ENCODE assay signal across 28 cellular contexts in the genomic region with DNA sequence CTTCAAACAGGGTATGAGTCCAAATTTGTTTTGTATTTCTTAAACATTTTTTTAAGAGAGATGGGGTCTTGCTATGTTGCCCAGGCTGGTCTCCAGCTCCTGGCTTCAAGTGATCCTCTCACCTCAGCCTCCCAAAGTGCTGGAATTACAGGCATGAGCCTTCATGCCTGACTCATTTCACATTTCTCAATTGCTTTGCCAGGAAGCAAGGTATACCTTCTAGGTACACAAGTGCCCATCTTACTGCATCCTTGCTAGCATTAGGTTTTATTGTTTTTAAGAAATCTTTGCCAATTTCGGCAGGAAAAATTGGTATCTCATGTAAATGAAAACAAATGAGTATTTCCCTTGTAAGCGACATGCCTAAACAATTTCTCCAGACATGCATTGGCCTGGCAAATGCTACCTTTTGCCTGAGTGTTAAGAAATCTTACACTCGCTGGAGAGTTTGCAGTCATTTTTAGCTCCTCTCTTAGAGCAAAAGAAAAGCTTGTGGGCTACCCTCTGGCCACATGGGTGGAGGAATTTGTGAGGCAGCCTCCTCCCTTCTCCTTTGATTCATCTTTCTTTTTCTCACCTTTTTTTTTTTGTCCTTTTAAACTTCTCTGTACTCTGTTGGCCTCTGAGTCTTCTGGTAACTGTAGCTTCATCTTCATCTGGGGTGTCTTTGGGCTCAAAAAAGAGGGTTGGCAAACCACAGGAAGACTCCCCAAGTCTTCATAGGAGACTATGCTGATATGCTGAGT. TPM values are rescaled to one million over a fixed set of nuclear protein-coding genes. Genes with fewer than 3 reads are reported as not detected.
DNase-seq lines count a peak whose midpoint lies in the region; ATAC-seq and TF ChIP-seq lines count a peak whose summit lies in the region.
"Had no signal": no experiment of that assay in that cellular context is flagged by ENCODE, and none has a peak within 500 bp of the region (broad histone marks: within the 10 kb centered on the region; RNA-seq: fewer than 3 reads in every experiment).

No MANE protein-coding gene starts in this region.

- TF ChIP-seq POLR2A in breast epithelium (IDR thresholded peaks at IDR 0.05), result no peak

- no peak overlapping the region for H3K27ac ChIP-seq in CD8-positive, alpha-beta T cell (ENCODE audit: low read depth, low read length)
- no peak overlapping the region for H3K27ac ChIP-seq in WERI-Rb-1
- no peak overlapping the region for H3K27ac ChIP-seq in breast epithelium
- H3K27ac ChIP-seq: C4-2B, ovary, SJSA1, VCaP had no signal

- POLR2A ChIA-PET in CD8-positive, alpha-beta T cell (lab: Charles Lee), result no interaction called here
- POLR2A ChIA-PET in activated CD4-positive, alpha-beta memory T cell treated with anti-CD3 and anti-CD28 coated beads, Interleukin-2, amount 10 ng/mL, durations not matched to agents 7 days and 5 days (lab: Charles Lee), result interaction anchor here (0.9 to 2.1 kb wide), 3 partner anchors 11 to 28 kb away, joined by 3 to 7 read pairs (median 4); no protein-coding TSS in a partner anchor
- POLR2A ChIA-PET in naive thymus-derived CD8-positive, alpha-beta T cell (lab: Charles Lee), result interaction anchor here (0.6 kb wide), 1 partner anchor 65 kb away, joined by 4 read pairs; no protein-coding TSS in a partner anchor

- TF ChIP-seq CTCF in CD8-positive, alpha-beta T cell (IDR thresholded peaks at IDR 0.05), result no peak
- TF ChIP-seq CTCF in WERI-Rb-1 (IDR thresholded peaks at IDR 0.05; ENCODE audit: low read depth, low read length) (no peak), breast epithelium (IDR thresholded peaks at IDR 0.05) (no peak)

- no peak overlapping the region for H3K4me3 Mint-ChIP-seq in activated CD8-positive, alpha-beta memory T cell treated with anti-CD3 and anti-CD28 coated beads, Interleukin-2, amount 10 ng/mL, durations not matched to agents 7 days and 5 days
- peak overlapping the region; percentile 47 for H3K4me3 Mint-ChIP-seq in CD8-positive, alpha-beta T cell
- H3K4me3 Mint-ChIP-seq in activated CD4-positive, alpha-beta memory T cell treated with anti-CD3 and anti-CD28 coated beads, Interleukin-2, amount 10 ng/mL, durations not matched to agents 7 days and 5 days, result no peak overlapping the region
- H3K4me3 Mint-ChIP-seq in naive thymus-derived CD8-positive, alpha-beta T cell, result peak overlapping the region in 9 of 10 donors; percentile 9 to 80 (median 52)
- H3K4me3 Mint-ChIP-seq: nephron had no signal

- H3K27me3 Mint-ChIP-seq in activated CD8-positive, alpha-beta memory T cell treated with anti-CD3 and anti-CD28 coated beads, Interleukin-2, amount 10 ng/mL, durations not matched to agents 7 days and 5 days, result peaks cover 2% of the 10 kb centered on the region
- H3K27me3 Mint-ChIP-seq in CD8-positive, alpha-beta T cell (ENCODE audit: low read depth), result no peaks in the 10 kb centered on the region
- no peaks in the 10 kb centered on the region for H3K27me3 Mint-ChIP-seq in activated CD4-positive, alpha-beta memory T cell treated with anti-CD3 and anti-CD28 coated beads, Interleukin-2, amount 10 ng/mL, durations not matched to agents 7 days and 5 days
- no peaks in the 10 kb centered on the region for H3K27me3 Mint-ChIP-seq in naive thymus-derived CD8-positive, alpha-beta T cell

- peaks cover 39% of the 10 kb centered on the region for H3K4me1 ChIP-seq in CD8-positive, alpha-beta T cell (ENCODE audit: insufficient read depth, low read length)
- H3K4me1 ChIP-seq in breast epithelium, result no peaks in the 10 kb centered on the region
- H3K4me1 ChIP-seq: SJSA1 had no signal

- H3K36me3 Mint-ChIP-seq in activated CD8-positive, alpha-beta memory T cell treated with anti-CD3 and anti-CD28 coated beads, Interleukin-2, amount 10 ng/mL, durations not matched to agents 7 days and 5 days, result peaks cover 11% of the 10 kb centered on the region
- H3K36me3 Mint-ChIP-seq in CD8-positive, alpha-beta T cell, result no peaks in the 10 kb centered on the region
- peaks cover 12% of the 10 kb centered on the region for H3K36me3 Mint-ChIP-seq in activated CD4-positive, alpha-beta memory T cell treated with anti-CD3 and anti-CD28 coated beads, Interleukin-2, amount 10 ng/mL, durations not matched to agents 7 days and 5 days (ENCODE audit: low read depth)
- peaks cover 0 to 2% (median 0%) of the 10 kb centered on the region in 3 donors for H3K36me3 Mint-ChIP-seq in naive thymus-derived CD8-positive, alpha-beta T cell

- peak; percentile 72 for DNase-seq in activated CD8-positive, alpha-beta memory T cell treated with anti-CD3 and anti-CD28 coated beads, Interleukin-2, amount 10 ng/mL, durations not matched to agents 7 days and 5 days
- DNase-seq in activated CD8-positive, alpha-beta memory T cell treated with anti-CD3 and anti-CD28 coated beads, Interleukin-2, amount 50 U/mL, for 4 hours, result no peak
- DNase-seq in CD8-positive, alpha-beta T cell, result no peak
- DNase-seq in activated CD4-positive, alpha-beta memory T cell treated with anti-CD3 and anti-CD28 coated beads, Interleukin-2, amount 10 ng/mL, durations not matched to agents 7 days and 5 days, result peak; percentile 39
- peak in 1 of 10 donors; percentile 14 for DNase-seq in naive thymus-derived CD8-positive, alpha-beta T cell
- DNase-seq in globus pallidus (ENCODE audit: low spot score) (no peak), WERI-Rb-1 (no peak), breast epithelium (ENCODE audit: low spot score in 2 of 2) (no peak)
- DNase-seq: activated effector memory CD4-positive, alpha-beta T cell treated with Interleukin-2 at 50 U/mL for 16 hours; anterior cingulate cortex; dermis blood vessel endothelial cell; GOT3; head of caudate nucleus; left colon; NCI-H1436; NCI-H510A; ovary; stimulated activated CD4-positive, alpha-beta T cell treated with anti-CD3 and anti-CD28 coated beads, Interleukin-12 subunit alpha, Interleukin-12 subunit beta, amount 100 ng/mL, for 4 hours had no signal

- H3K9me3 Mint-ChIP-seq in activated CD8-positive, alpha-beta memory T cell treated with anti-CD3 and anti-CD28 coated beads, Interleukin-2, amount 10 ng/mL, durations not matched to agents 7 days and 5 days (ENCODE audit: low read depth), result peaks cover 3% of the 10 kb centered on the region
- H3K9me3 Mint-ChIP-seq in CD8-positive, alpha-beta T cell, result no peaks in the 10 kb centered on the region
- H3K9me3 Mint-ChIP-seq in activated CD4-positive, alpha-beta memory T cell treated with anti-CD3 and anti-CD28 coated beads, Interleukin-2, amount 10 ng/mL, durations not matched to agents 7 days and 5 days, result peaks cover 6% of the 10 kb centered on the region
- peaks cover 0 to 2% (median 0%) of the 10 kb centered on the region in 9 donors for H3K9me3 Mint-ChIP-seq in naive thymus-derived CD8-positive, alpha-beta T cell
- H3K9me3 Mint-ChIP-seq: nephron had no signal

- no peaks in the 10 kb centered on the region for H3K36me3 ChIP-seq in CD8-positive, alpha-beta T cell (ENCODE audit: insufficient read depth, low read length)
- no peaks in the 10 kb centered on the region for H3K36me3 ChIP-seq in WERI-Rb-1
- no peaks in the 10 kb centered on the region for H3K36me3 ChIP-seq in breast epithelium
- H3K36me3 ChIP-seq: ovary, SJSA1 had no signal

- CTCF ChIA-PET in activated CD8-positive, alpha-beta memory T cell treated with anti-CD3 and anti-CD28 coated beads, Interleukin-2, amount 10 ng/mL, durations not matched to agents 7 days and 5 days (lab: Charles Lee), result interaction anchor here (0.7 to 7.2 kb wide), 7 partner anchors 11 to 32 kb away, joined by 3 to 41 read pairs (median 4); a partner anchor contains a TSS
- CTCF ChIA-PET in CD8-positive, alpha-beta T cell (lab: Charles Lee), result interaction anchor here (0.6 to 2.0 kb wide), 5 partner anchors 12 to 1499 kb away, joined by 3 to 9 read pairs (median 5); no protein-coding TSS in a partner anchor
- CTCF ChIA-PET in activated CD4-positive, alpha-beta memory T cell treated with anti-CD3 and anti-CD28 coated beads, Interleukin-2, amount 10 ng/mL, durations not matched to agents 7 days and 5 days (lab: Charles Lee), result interaction anchor here (0.8 to 3.0 kb wide), 8 partner anchors 10 to 323 kb away, joined by 3 to 15 read pairs (median 4); no protein-coding TSS in a partner anchor

- H3K27me3 ChIP-seq in CD8-positive, alpha-beta T cell (ENCODE audit: insufficient read depth, low read length), result no peaks in the 10 kb centered on the region
- H3K27me3 ChIP-seq in WERI-Rb-1 (ENCODE audit: insufficient read depth, low read depth, severe bottlenecking) (peaks cover 55% of the 10 kb centered on the region), breast epithelium (peaks cover 0 to 32% of the 10 kb centered on the region in 2 donors)
- H3K27me3 ChIP-seq: ovary, SJSA1 had no signal

- intact Hi-C loops in CD8-positive, alpha-beta T cell (cut with DNase I, micrococcal nuclease), result no loop called here
- intact Hi-C loops in breast epithelium (cut with DNase I; ENCODE audit: low total_unique reads), result no loop called here

- H3K27ac Mint-ChIP-seq in activated CD8-positive, alpha-beta memory T cell treated with anti-CD3 and anti-CD28 coated beads, Interleukin-2, amount 10 ng/mL, durations not matched to agents 7 days and 5 days, result peak overlapping the region; percentile 78
- peak overlapping the region; percentile 65 for H3K27ac Mint-ChIP-seq in CD8-positive, alpha-beta T cell
- H3K27ac Mint-ChIP-seq in activated CD4-positive, alpha-beta memory T cell treated with anti-CD3 and anti-CD28 coated beads, Interleukin-2, amount 10 ng/mL, durations not matched to agents 7 days and 5 days, result peak overlapping the region; percentile 77
- H3K27ac Mint-ChIP-seq in naive thymus-derived CD8-positive, alpha-beta T cell, result peak overlapping the region in 9 of 10 donors; percentile 32 to 95 (median 71)
- H3K27ac Mint-ChIP-seq: nephron had no signal

- no peaks in the 10 kb centered on the region for H3K9me3 ChIP-seq in CD8-positive, alpha-beta T cell (ENCODE audit: low read length)
- H3K9me3 ChIP-seq in WERI-Rb-1 (ENCODE audit: severe bottlenecking) (no peaks in the 10 kb centered on the region), breast epithelium (no peaks in the 10 kb centered on the region)
- H3K9me3 ChIP-seq: ovary, SJSA1 had no signal

- H3K4me1 Mint-ChIP-seq in activated CD8-positive, alpha-beta memory T cell treated with anti-CD3 and anti-CD28 coated beads, Interleukin-2, amount 10 ng/mL, durations not matched to agents 7 days and 5 days, result peaks cover 64% of the 10 kb centered on the region
- peaks cover 39% of the 10 kb centered on the region for H3K4me1 Mint-ChIP-seq in CD8-positive, alpha-beta T cell (ENCODE audit: low read depth)
- H3K4me1 Mint-ChIP-seq in activated CD4-positive, alpha-beta memory T cell treated with anti-CD3 and anti-CD28 coated beads, Interleukin-2, amount 10 ng/mL, durations not matched to agents 7 days and 5 days, result peaks cover 75% of the 10 kb centered on the region
- peaks cover 18 to 63% (median 46%) of the 10 kb centered on the region in 4 donors for H3K4me1 Mint-ChIP-seq in naive thymus-derived CD8-positive, alpha-beta T cell
- H3K4me1 Mint-ChIP-seq: nephron had no signal

- peak overlapping the region; percentile 13 for H3K4me3 ChIP-seq in CD8-positive, alpha-beta T cell (ENCODE audit: low read depth, low read length)
- no peak overlapping the region for H3K4me3 ChIP-seq in WERI-Rb-1 (ENCODE audit: low read depth, low read length)
- H3K4me3 ChIP-seq in breast epithelium, result no peak overlapping the region
- H3K4me3 ChIP-seq: ovary, SJSA1 had no signal

- peak; percentile 44 for ATAC-seq in activated CD8-positive, alpha-beta memory T cell treated with anti-CD3 and anti-CD28 coated beads, Interleukin-2, amount 10 ng/mL, durations not matched to agents 7 days and 5 days
- no peak for ATAC-seq in CD8-positive, alpha-beta T cell
- peak in 1 of 2 donors; percentile 42 for ATAC-seq in naive thymus-derived CD8-positive, alpha-beta T cell
- ATAC-seq: left colon had no signal

RNA-seq across cellular contexts. Expression of a gene that starts 33.0 kb away (rescaled TPM):
- not detected for total RNA-seq in activated CD8-positive, alpha-beta memory T cell treated with anti-CD3 and anti-CD28 coated beads, Interleukin-2, amount 10 ng/mL, durations not matched to agents 7 days and 5 days
- total RNA-seq in CD8-positive, alpha-beta T cell, result not detected
- total RNA-seq in activated CD4-positive, alpha-beta memory T cell treated with anti-CD3 and anti-CD28 coated beads, Interleukin-2, amount 10 ng/mL, durations not matched to agents 7 days and 5 days, result not detected
- not detected for total RNA-seq in naive thymus-derived CD8-positive, alpha-beta T cell
- polyA plus RNA-seq in naive thymus-derived CD8-positive, alpha-beta T cell, result not detected
- not detected for total RNA-seq in breast epithelium
- total RNA-seq: A673; activated CD8-positive, alpha-beta memory T cell treated with anti-CD3 and anti-CD28 coated beads for 36 hours; cardiac septum; dermis blood vessel endothelial cell; endothelial cell of umbilical vein; left colon; mesenteric fat pad; ovary; SJSA1; urinary bladder had no signal
- polyA plus RNA-seq: endothelial cell of umbilical vein, ovary, urinary bladder had no signal

RNA-seq across cellular contexts. Expression of a gene that starts 35.2 kb away (rescaled TPM):
- total RNA-seq in activated CD8-positive, alpha-beta memory T cell treated with anti-CD3 and anti-CD28 coated beads, Interleukin-2, amount 10 ng/mL, durations not matched to agents 7 days and 5 days, result not detected
- not detected for total RNA-seq in CD8-positive, alpha-beta T cell
- not detected for total RNA-seq in activated CD4-positive, alpha-beta memory T cell treated with anti-CD3 and anti-CD28 coated beads, Interleukin-2, amount 10 ng/mL, durations not matched to agents 7 days and 5 days
- not detected for total RNA-seq in naive thymus-derived CD8-positive, alpha-beta T cell
- not detected for polyA plus RNA-seq in naive thymus-derived CD8-positive, alpha-beta T cell
- total RNA-seq in breast epithelium, result not detected
- total RNA-seq: A673; activated CD8-positive, alpha-beta memory T cell treated with anti-CD3 and anti-CD28 coated beads for 36 hours; cardiac septum; dermis blood vessel endothelial cell; endothelial cell of umbilical vein; left colon; mesenteric fat pad; ovary; SJSA1; urinary bladder had no signal
- polyA plus RNA-seq: endothelial cell of umbilical vein, ovary, urinary bladder had no signal

RNA-seq across cellular contexts. Expression of a gene that starts 55.1 kb away (rescaled TPM):
- total RNA-seq in activated CD8-positive, alpha-beta memory T cell treated with anti-CD3 and anti-CD28 coated beads, Interleukin-2, amount 10 ng/mL, durations not matched to agents 7 days and 5 days, result 1 to 10 TPM; 1.2 to 3.3 TPM
- total RNA-seq in CD8-positive, alpha-beta T cell, result 100 to 1,000 TPM in 1 of 2 experiments, 10 to 100 TPM in 1; 81.9 to 101 TPM
- total RNA-seq in activated CD4-positive, alpha-beta memory T cell treated with anti-CD3 and anti-CD28 coated beads, Interleukin-2, amount 10 ng/mL, durations not matched to agents 7 days and 5 days, result 1 to 10 TPM; 2.6 to 2.8 TPM
- 100 to 1,000 TPM; 190 to 196 TPM for total RNA-seq in naive thymus-derived CD8-positive, alpha-beta T cell
- 1 to 10 TPM; 1.2 to 3.4 (median 2.0) TPM for polyA plus RNA-seq in naive thymus-derived CD8-positive, alpha-beta T cell
- 10 to 100 TPM; 23.4 to 68.2 (median 48.2) TPM for total RNA-seq in breast epithelium

RNA-seq across cellular contexts. Expression of a gene that starts 55.8 kb away (rescaled TPM):
- total RNA-seq in activated CD8-positive, alpha-beta memory T cell treated with anti-CD3 and anti-CD28 coated beads, Interleukin-2, amount 10 ng/mL, durations not matched to agents 7 days and 5 days, result not detected
- not detected for total RNA-seq in CD8-positive, alpha-beta T cell
- not detected for total RNA-seq in activated CD4-positive, alpha-beta memory T cell treated with anti-CD3 and anti-CD28 coated beads, Interleukin-2, amount 10 ng/mL, durations not matched to agents 7 days and 5 days
- not detected for total RNA-seq in naive thymus-derived CD8-positive, alpha-beta T cell
- not detected for polyA plus RNA-seq in naive thymus-derived CD8-positive, alpha-beta T cell
- total RNA-seq in breast epithelium, result not detected
- total RNA-seq: A673; activated CD8-positive, alpha-beta memory T cell treated with anti-CD3 and anti-CD28 coated beads for 36 hours; cardiac septum; dermis blood vessel endothelial cell; endothelial cell of umbilical vein; left colon; mesenteric fat pad; ovary; SJSA1; urinary bladder had no signal
- polyA plus RNA-seq: endothelial cell of umbilical vein, ovary, urinary bladder had no signal

Comparison
In these comparisons a context has a peak if more than half of its experiments do, and no peak if none do; other contexts are left out.
1. DNase-seq: peak in activated CD8-positive, alpha-beta memory T cell treated with anti-CD3 and anti-CD28 coated beads, Interleukin-2, amount 10 ng/mL, durations not matched to agents 7 days and 5 days (single experiment) and activated CD4-positive, alpha-beta memory T cell treated with anti-CD3 and anti-CD28 coated beads, Interleukin-2, amount 10 ng/mL, durations not matched to agents 7 days and 5 days (single experiment); none in activated CD8-positive, alpha-beta memory T cell treated with anti-CD3 and anti-CD28 coated beads, Interleukin-2, amount 50 U/mL, for 4 hours (single experiment), CD8-positive, alpha-beta T cell (0 of 7), globus pallidus (single experiment), WERI-Rb-1 (single experiment) and breast epithelium (0 of 2).
2. H3K4me3 Mint-ChIP-seq: peak in CD8-positive, alpha-beta T cell (single experiment) and naive thymus-derived CD8-positive, alpha-beta T cell (9 of 10); none in activated CD8-positive, alpha-beta memory T cell treated with anti-CD3 and anti-CD28 coated beads, Interleukin-2, amount 10 ng/mL, durations not matched to agents 7 days and 5 days (single experiment) and activated CD4-positive, alpha-beta memory T cell treated with anti-CD3 and anti-CD28 coated beads, Interleukin-2, amount 10 ng/mL, durations not matched to agents 7 days and 5 days (single experiment).
3. RNA of a gene that starts 55.1 kb away (total RNA-seq): 190 to 196 TPM in naive thymus-derived CD8-positive, alpha-beta T cell, 81.9 to 101 TPM in CD8-positive, alpha-beta T cell and 23.4 to 68.2 TPM in breast epithelium; 1.2 to 3.3 TPM in activated CD8-positive, alpha-beta memory T cell treated with anti-CD3 and anti-CD28 coated beads, Interleukin-2, amount 10 ng/mL, durations not matched to agents 7 days and 5 days and 2.6 to 2.8 TPM in activated CD4-positive, alpha-beta memory T cell treated with anti-CD3 and anti-CD28 coated beads, Interleukin-2, amount 10 ng/mL, durations not matched to agents 7 days and 5 days; every median in the first group is over 4 times any median in the second.
4. Peak in every context shown above with its lines, with median percentiles within 50 percentile points of each other: H3K27ac Mint-ChIP-seq.